Comparison of ENCODE assay signal across 11 cellular contexts in the genomic region with DNA sequence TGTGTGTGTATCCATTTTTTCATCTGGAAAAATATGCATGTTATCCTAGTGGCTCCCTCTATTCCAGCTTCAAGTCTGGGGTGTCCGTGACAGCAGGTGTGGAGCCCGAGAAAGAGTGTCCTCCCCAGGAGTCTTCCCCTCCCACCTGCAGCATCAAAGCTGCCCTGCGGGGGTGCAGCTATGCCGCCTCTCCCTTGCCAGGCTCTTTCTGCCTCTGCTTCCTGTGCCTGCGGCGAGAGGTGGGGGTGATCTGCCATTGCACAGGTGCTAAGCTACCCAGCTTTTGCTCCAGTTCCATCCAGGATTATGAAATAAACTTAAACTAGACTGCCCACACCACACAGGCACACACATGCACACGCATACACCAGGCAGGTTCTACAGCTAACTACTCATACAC.
"Had no signal": no experiment of that assay in that cellular context is flagged by ENCODE, and none has a peak within 500 bp of the region (broad histone marks: within the 10 kb centered on the region; RNA-seq: fewer than 3 reads in every experiment).

No MANE protein-coding gene starts in this region.

- H3K4me3 Mint-ChIP-seq: activated T-helper 1 cell treated with anti-CD3 and anti-CD28 coated beads, Interleukin-12 subunit alpha, Interleukin-12 subunit beta, Interleukin-2, Interleukin-4 antibody, amounts not matched to agents 30 ng/mL and 10 ng/mL and 1 ng/mL, durations not matched to agents 14 hours and 24 hours and 36 hours had no signal

- H3K36me3 ChIP-seq: ascending aorta, gastroesophageal sphincter, thyroid gland had no signal

- H3K9me3 ChIP-seq: ascending aorta, gastroesophageal sphincter, thyroid gland had no signal

- H3K79me2 ChIP-seq: parathyroid adenoma had no signal

- ATAC-seq: gastroesophageal sphincter, left lobe of liver had no signal

- DNase-seq: activated CD4-positive, alpha-beta T cell treated with anti-CD3 and anti-CD28 coated beads for 48 hours; activated naive CD4-positive, alpha-beta T cell; stimulated activated CD4-positive, alpha-beta T cell treated with anti-CD3 and anti-CD28 coated beads, Interleukin-1b, Interleukin-23, amount 100 ng/mL, for 48 hours; thyroid gland had no signal

- H3K27ac ChIP-seq: ascending aorta, gastroesophageal sphincter, parathyroid adenoma, thyroid gland had no signal

- H3K4me3 ChIP-seq: ascending aorta, gastroesophageal sphincter, thyroid gland had no signal

- H2AFZ ChIP-seq: parathyroid adenoma had no signal

- H3K9ac ChIP-seq: parathyroid adenoma had no signal

- H3K27me3 ChIP-seq: ascending aorta, thyroid gland had no signal

- H3K4me1 ChIP-seq: ascending aorta, gastroesophageal sphincter, thyroid gland had no signal

- H3K9me3 Mint-ChIP-seq: activated T-helper 1 cell treated with anti-CD3 and anti-CD28 coated beads, Interleukin-12 subunit alpha, Interleukin-12 subunit beta, Interleukin-2, Interleukin-4 antibody, amounts not matched to agents 30 ng/mL and 10 ng/mL and 1 ng/mL, durations not matched to agents 14 hours and 24 hours and 36 hours had no signal

- FAIRE-seq: keratinocyte, urothelium cell line had no signal

- H3K27ac Mint-ChIP-seq: activated T-helper 1 cell treated with anti-CD3 and anti-CD28 coated beads, Interleukin-12 subunit alpha, Interleukin-12 subunit beta, Interleukin-2, Interleukin-4 antibody, amounts not matched to agents 30 ng/mL and 10 ng/mL and 1 ng/mL, durations not matched to agents 14 hours and 24 hours and 36 hours had no signal
